1 cellular context compared by ENCODE assay signal in genomic region chr6:3874069-3874468, GRCh38.
TF ChIP-seq lines count a peak whose summit lies in the region.

No MANE protein-coding gene starts in this region.

TF ChIP-seq in A549, 52 proteins besides CTCF, POLR2A, EP300 and RAD21 (continued from another document):
- no peak for TF ChIP-seq PBX3 (IDR thresholded peaks at IDR 0.05)
- no peak for TF ChIP-seq HOXA7 (CRISPR knock-in tag; IDR thresholded peaks at IDR 0.05)
- no peak for TF ChIP-seq HDAC2 (IDR thresholded peaks at IDR 0.05)
- TF ChIP-seq, protein P1, sequence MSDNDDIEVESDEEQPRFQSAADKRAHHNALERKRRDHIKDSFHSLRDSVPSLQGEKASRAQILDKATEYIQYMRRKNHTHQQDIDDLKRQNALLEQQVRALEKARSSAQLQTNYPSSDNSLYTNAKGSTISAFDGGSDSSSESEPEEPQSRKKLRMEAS (IDR thresholded peaks at IDR 0.05) = no peak
- TF ChIP-seq HOXB5 (CRISPR knock-in tag; IDR thresholded peaks at IDR 0.05) = no peak
- TF ChIP-seq ZSCAN20 (CRISPR knock-in tag; IDR thresholded peaks at IDR 0.05) = no peak
- TF ChIP-seq, protein P2, sequence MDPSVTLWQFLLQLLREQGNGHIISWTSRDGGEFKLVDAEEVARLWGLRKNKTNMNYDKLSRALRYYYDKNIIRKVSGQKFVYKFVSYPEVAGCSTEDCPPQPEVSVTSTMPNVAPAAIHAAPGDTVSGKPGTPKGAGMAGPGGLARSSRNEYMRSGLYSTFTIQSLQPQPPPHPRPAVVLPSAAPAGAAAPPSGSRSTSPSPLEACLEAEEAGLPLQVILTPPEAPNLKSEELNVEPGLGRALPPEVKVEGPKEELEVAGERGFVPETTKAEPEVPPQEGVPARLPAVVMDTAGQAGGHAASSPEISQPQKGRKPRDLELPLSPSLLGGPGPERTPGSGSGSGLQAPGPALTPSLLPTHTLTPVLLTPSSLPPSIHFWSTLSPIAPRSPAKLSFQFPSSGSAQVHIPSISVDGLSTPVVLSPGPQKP (IDR thresholded peaks at IDR 0.05; ENCODE audit: low read depth, low read length) = no peak
